8 cellular contexts compared by ENCODE assay signal in the genomic region with DNA sequence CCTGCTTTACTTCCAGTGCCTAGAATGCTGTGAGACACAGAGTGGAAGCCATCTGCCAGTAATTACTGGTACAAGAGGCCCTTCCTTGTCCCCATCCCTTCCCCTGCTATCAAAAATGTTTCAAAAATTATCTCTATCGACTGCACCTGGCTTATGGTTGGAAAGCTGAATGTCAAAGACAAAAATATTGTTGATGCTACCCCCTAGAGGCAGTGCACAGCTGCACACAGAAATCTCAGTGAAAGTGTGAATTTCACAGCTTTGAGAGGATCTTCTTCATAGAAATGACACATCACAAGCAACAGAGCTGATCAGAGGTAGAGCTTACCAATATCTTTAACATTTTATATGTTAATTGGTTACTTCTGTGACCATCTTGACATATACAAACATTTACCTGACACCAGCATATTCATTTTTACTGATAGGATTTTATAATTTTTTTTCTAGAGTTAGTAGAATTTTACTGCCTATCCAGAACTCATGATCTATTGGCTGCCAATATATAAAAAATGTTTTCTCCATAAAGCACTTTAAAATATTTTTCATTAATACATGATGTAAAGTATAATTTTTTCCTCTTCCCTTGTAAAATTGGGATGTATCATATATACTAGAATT. TPM values are rescaled to one million over a fixed set of nuclear protein-coding genes. Genes with fewer than 3 reads are reported as not detected.
DNase-seq lines count a peak whose midpoint lies in the region; ATAC-seq, FAIRE-seq and TF ChIP-seq lines count a peak whose summit lies in the region.

No MANE protein-coding gene starts in this region.

- no peaks in the 10 kb centered on the region for H3K79me2 ChIP-seq in endothelial cell of umbilical vein (ENCODE audit: control insufficient read depth, insufficient read depth, low read length)

- H3K9me3 ChIP-seq in left ventricle myocardium inferior (replicated peaks) (peaks cover 16% of the 10 kb centered on the region), right atrium auricular region (no peaks in the 10 kb centered on the region), endothelial cell of umbilical vein (replicated peaks; ENCODE audit: control insufficient read depth, insufficient read depth, low read length) (no peaks in the 10 kb centered on the region)

- peak; percentile 42 for FAIRE-seq in endothelial cell of umbilical vein (lab: Jason Lieb, UNC)

- H3K36me3 ChIP-seq in left ventricle myocardium inferior, result no peaks in the 10 kb centered on the region
- H3K36me3 ChIP-seq in right atrium auricular region, result no peaks in the 10 kb centered on the region
- H3K36me3 ChIP-seq in endothelial cell of umbilical vein (ENCODE audit: control insufficient read depth in 2 of 2, extremely low read depth in 1 of 2, insufficient read depth in 2 of 2, low read length in 2 of 2), result no peaks in the 10 kb centered on the region

- BruUV-seq in endothelial cell of umbilical vein (replicated peaks; lab: Mats Ljungman, UMichigan), result no TSS peak

- DNase-seq in left ventricle myocardium inferior, result no peak
- DNase-seq in right atrium auricular region (ENCODE audit: low spot score), result no peak
- DNase-seq in NCI-H1105 treated with DMSO at 0.1 percent for 48 hours (lab: John Stamatoyannopoulos, UW), result peak; percentile 73
- DNase-seq in endothelial cell of umbilical vein (ENCODE audit: low read depth, low spot score), result peak; percentile 8
- no peak for DNase-seq in T-helper 2 cell treated with Interferon-gamma antibody and Interleukin-4, amounts not matched to agents 5 μg/mL and 100 μg/mL, for 36 hours (ENCODE audit: low spot score)
- no peak for DNase-seq in H4 (ENCODE audit: low spot score)

- H3K4me3 ChIP-seq in left ventricle myocardium inferior (no peak overlapping the region), right atrium auricular region (no peak overlapping the region), endothelial cell of umbilical vein (replicated peaks in 1 of 3; ENCODE audit: insufficient read depth in 1 of 3, low read depth in 1 of 3, low read length in 3 of 3) (no peak overlapping the region)

- H3K36me3 Mint-ChIP-seq in T-helper 2 cell treated with Interferon-gamma antibody and Interleukin-4, amounts not matched to agents 5 μg/mL and 100 μg/mL, for 36 hours (ENCODE audit: low read depth), result no peaks in the 10 kb centered on the region

- no peak overlapping the region for H3K9ac ChIP-seq in endothelial cell of umbilical vein (replicated peaks; ENCODE audit: extremely low read depth, insufficient read depth, low read length)

- ATAC-seq in HG02610 (IDR thresholded peaks at IDR 0.05; ENCODE audit: unreplicated experiment), result no peak
- no peak for ATAC-seq in GM21423 (IDR thresholded peaks at IDR 0.05; ENCODE audit: unreplicated experiment)

- H3K4me3 Mint-ChIP-seq in T-helper 2 cell treated with Interferon-gamma antibody and Interleukin-4, amounts not matched to agents 5 μg/mL and 100 μg/mL, for 36 hours, result no peak overlapping the region

- no peaks in the 10 kb centered on the region for H3K4me1 Mint-ChIP-seq in T-helper 2 cell treated with Interferon-gamma antibody and Interleukin-4, amounts not matched to agents 5 μg/mL and 100 μg/mL, for 36 hours (ENCODE audit: low read depth)

- H3K27ac ChIP-seq in left ventricle myocardium inferior (replicated peaks) (no peak overlapping the region), right atrium auricular region (no peak overlapping the region), endothelial cell of umbilical vein (ENCODE audit: insufficient read depth, low read depth, low read length) (no peak overlapping the region)

- no peaks in the 10 kb centered on the region for H3K4me1 ChIP-seq in left ventricle myocardium inferior
- no peaks in the 10 kb centered on the region for H3K4me1 ChIP-seq in right atrium auricular region
- H3K4me1 ChIP-seq in endothelial cell of umbilical vein (ENCODE audit: control insufficient read depth, extremely low read depth, insufficient read depth, low read length), result no peaks in the 10 kb centered on the region

- TF ChIP-seq CTCF in left ventricle myocardium inferior (IDR thresholded peaks at IDR 0.05; ENCODE audit: borderline replicate concordance) (peak; percentile 62), right atrium auricular region (IDR thresholded peaks at IDR 0.05) (peak in 1 of 2 donors; percentile 53), endothelial cell of umbilical vein (IDR thresholded peaks at IDR 0.05; ENCODE audit: extremely low read depth in 1 of 2, insufficient read depth in 1 of 2, low read depth in 1 of 2, low read length in 2 of 2) (peak; percentile 33 to 39)

- peaks cover 4% of the 10 kb centered on the region for H3K27me3 Mint-ChIP-seq in T-helper 2 cell treated with Interferon-gamma antibody and Interleukin-4, amounts not matched to agents 5 μg/mL and 100 μg/mL, for 36 hours (ENCODE audit: low read depth)

- POLR2A ChIA-PET in endothelial cell of umbilical vein (lab: Charles Lee), result no interaction called here

- H3K27me3 ChIP-seq in left ventricle myocardium inferior (ENCODE audit: low read depth) (peaks cover 37% of the 10 kb centered on the region), right atrium auricular region (no peaks in the 10 kb centered on the region), endothelial cell of umbilical vein (ENCODE audit: control insufficient read depth in 2 of 2, insufficient read depth in 2 of 2, low read length in 2 of 2) (no peaks in the 10 kb centered on the region)

- H3K9me1 ChIP-seq in endothelial cell of umbilical vein (replicated peaks; ENCODE audit: control insufficient read depth, extremely low read depth, insufficient read depth, low read length), result no peaks in the 10 kb centered on the region

- no peak overlapping the region for H3K27ac Mint-ChIP-seq in T-helper 2 cell treated with Interferon-gamma antibody and Interleukin-4, amounts not matched to agents 5 μg/mL and 100 μg/mL, for 36 hours

- no peaks in the 10 kb centered on the region for H4K20me1 ChIP-seq in endothelial cell of umbilical vein (replicated peaks; ENCODE audit: control insufficient read depth, extremely low read depth, insufficient read depth, low read length)

- no peaks in the 10 kb centered on the region for H3K9me3 Mint-ChIP-seq in T-helper 2 cell treated with Interferon-gamma antibody and Interleukin-4, amounts not matched to agents 5 μg/mL and 100 μg/mL, for 36 hours

- CTCF ChIA-PET in endothelial cell of umbilical vein (lab: Charles Lee), result interaction anchor here (0.7 to 3.7 kb wide), 5 partner anchors 10 to 23 kb away, joined by 3 to 45 read pairs (median 5); no protein-coding TSS in a partner anchor

- dilution Hi-C loops in endothelial cell of umbilical vein (cut with MboI; ENCODE audit: extremely low pct_ligation_motif_present, low sequenced_read_pairs), result no loop called here

- intact Hi-C loops in left ventricle myocardium inferior (cut with micrococcal nuclease), result no loop called here
- intact Hi-C loops in endothelial cell of umbilical vein (cut with micrococcal nuclease), result no loop called here

- TF ChIP-seq POLR2A in endothelial cell of umbilical vein (IDR thresholded peaks at IDR 0.05; ENCODE audit: low read depth, low read length), result no peak

- H3K4me2 ChIP-seq in endothelial cell of umbilical vein (ENCODE audit: insufficient read depth, low read length), result no peak overlapping the region

- no peak overlapping the region for H2AFZ ChIP-seq in endothelial cell of umbilical vein (ENCODE audit: low read depth, low read length)

TF ChIP-seq in endothelial cell of umbilical vein, 7 proteins besides CTCF, POLR2A, EP300 and RAD21:
- TF ChIP-seq, protein P1, sequence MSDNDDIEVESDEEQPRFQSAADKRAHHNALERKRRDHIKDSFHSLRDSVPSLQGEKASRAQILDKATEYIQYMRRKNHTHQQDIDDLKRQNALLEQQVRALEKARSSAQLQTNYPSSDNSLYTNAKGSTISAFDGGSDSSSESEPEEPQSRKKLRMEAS (IDR thresholded peaks at IDR 0.05; ENCODE audit: insufficient read depth, insufficient read length), result no peak
- TF ChIP-seq GATA2 (IDR thresholded peaks at IDR 0.05; ENCODE audit: insufficient read depth, insufficient read length, low read depth, low read length), result no peak
- no peak for TF ChIP-seq FOS (IDR thresholded peaks at IDR 0.05; ENCODE audit: borderline replicate concordance, insufficient read depth, low read length)

RNA-seq across cellular contexts. Expression of a gene that starts 17.1 kb away (rescaled TPM):
- total RNA-seq in left ventricle myocardium inferior, result 4.6 TPM
- 1 to 10 TPM; 1.3 to 2.3 TPM for total RNA-seq in right atrium auricular region
- total RNA-seq in endothelial cell of umbilical vein, result 0.27 TPM in 1 of 2 replicates, not detected in the other
- 0.03 and 0.10 TPM in 2 replicates for polyA plus RNA-seq in endothelial cell of umbilical vein
- polyA plus RNA-seq in endothelial cell of umbilical vein (2011; cell fraction: cytosol; rRNA removed), result under 0.01 and 0.06 TPM in 2 replicates
- 0.06 and 0.25 TPM in 2 replicates for polyA plus RNA-seq in endothelial cell of umbilical vein (2011; cell fraction: nucleus; rRNA removed)
- 0.15 and 0.29 TPM in 2 replicates for polyA plus RNA-seq in endothelial cell of umbilical vein (2012)
- not detected in 2 replicates for polyA minus RNA-seq in endothelial cell of umbilical vein
- polyA minus RNA-seq in endothelial cell of umbilical vein (2011; cell fraction: cytosol; rRNA and poly(A)+ RNA removed), result not detected
- 0.14 and 0.29 TPM in 2 replicates for polyA minus RNA-seq in endothelial cell of umbilical vein (2011; cell fraction: nucleus; rRNA and poly(A)+ RNA removed)
- total RNA-seq in H4 (2014; rRNA removed; shearing (Covaris generic)), result 3.2 and 6.6 TPM in 2 replicates

Comparison
In these comparisons a context has a peak if more than half of its experiments do, and no peak if none do; other contexts are left out.
1. DNase-seq: peak in NCI-H1105 treated with DMSO at 0.1 percent for 48 hours (single experiment) and endothelial cell of umbilical vein (single experiment); none in left ventricle myocardium inferior (single experiment), right atrium auricular region (single experiment), T-helper 2 cell treated with Interferon-gamma antibody and Interleukin-4, amounts not matched to agents 5 μg/mL and 100 μg/mL, for 36 hours (single experiment) and H4 (single experiment).